In genomic region chr9:113707953-113708695, GRCh38 we compare ENCODE assay signal across 21 cellular contexts.
A peak's percentile ranks its signal among the peaks of the same experiment; 100 is the strongest.
DNase-seq lines count a peak whose midpoint lies in the region; ATAC-seq, FAIRE-seq and TF ChIP-seq lines count a peak whose summit lies in the region.
"Had no signal": no experiment of that assay in that cellular context is flagged by ENCODE, and none has a peak within 500 bp of the region (broad histone marks: within the 10 kb centered on the region; RNA-seq: fewer than 3 reads in every experiment).

No MANE protein-coding gene starts in this region.

- H3K9me3 ChIP-seq in WERI-Rb-1 (ENCODE audit: severe bottlenecking) (peaks cover 7% of the 10 kb centered on the region), pancreas (no peaks in the 10 kb centered on the region), osteoblast (ENCODE audit: low read depth, low read length) (no peaks in the 10 kb centered on the region)

- WGBS in pancreas, 2 donors, result 57 to 60% methylated on average over 8 of the region's 8 CpGs

- peaks cover 27 to 29% (median 27%) of the 10 kb centered on the region in 3 donors for H3K4me1 ChIP-seq in pancreas
- no peaks in the 10 kb centered on the region for H3K4me1 ChIP-seq in osteoblast (ENCODE audit: insufficient read depth, low read length)

- ATAC-seq in pancreas (peak; percentile 32 to 50 (median 46)), HG03108 (IDR thresholded peaks at IDR 0.05; ENCODE audit: unreplicated experiment) (no peak)

- no peak overlapping the region for H2AFZ ChIP-seq in osteoblast (ENCODE audit: low read length)

- H3K27ac ChIP-seq in WERI-Rb-1 (no peak overlapping the region), pancreas (peak overlapping the region in 3 of 4 donors; percentile 9 to 17 (median 10)), osteoblast (ENCODE audit: low read depth, low read length) (no peak overlapping the region)
- H3K27ac ChIP-seq: KMS-11 had no signal

- peaks cover 13% of the 10 kb centered on the region for H3K9me3 Mint-ChIP-seq in activated T-helper 2 cell treated with anti-CD3 and anti-CD28 coated beads, Interferon-gamma antibody, Interleukin-2, Interleukin-4, amounts not matched to agents 10 μg/mL and 5 μg/mL and 100 μg/mL, durations not matched to agents 14 hours and 24 hours and 36 hours

- H3K4me3 Mint-ChIP-seq in activated T-helper 2 cell treated with anti-CD3 and anti-CD28 coated beads, Interferon-gamma antibody, Interleukin-2, Interleukin-4, amounts not matched to agents 10 μg/mL and 5 μg/mL and 100 μg/mL, durations not matched to agents 14 hours and 24 hours and 36 hours (ENCODE audit: low read depth), result no peak overlapping the region
- H3K4me3 Mint-ChIP-seq: CD14-positive monocyte, HFFc6 had no signal

- no peak overlapping the region for H3K27ac Mint-ChIP-seq in activated T-helper 2 cell treated with anti-CD3 and anti-CD28 coated beads, Interferon-gamma antibody, Interleukin-2, Interleukin-4, amounts not matched to agents 10 μg/mL and 5 μg/mL and 100 μg/mL, durations not matched to agents 14 hours and 24 hours and 36 hours
- H3K27ac Mint-ChIP-seq: CD14-positive monocyte, HFFc6 had no signal

- peaks cover 2% of the 10 kb centered on the region for H3K27me3 Mint-ChIP-seq in activated T-helper 2 cell treated with anti-CD3 and anti-CD28 coated beads, Interferon-gamma antibody, Interleukin-2, Interleukin-4, amounts not matched to agents 10 μg/mL and 5 μg/mL and 100 μg/mL, durations not matched to agents 14 hours and 24 hours and 36 hours (ENCODE audit: low read depth)

- no peaks in the 10 kb centered on the region for H4K20me1 ChIP-seq in osteoblast (ENCODE audit: insufficient read depth, low read length)

- TF ChIP-seq CTCF in WERI-Rb-1 (IDR thresholded peaks at IDR 0.05; ENCODE audit: low read depth, low read length) (no peak), pancreas (IDR thresholded peaks at IDR 0.05) (no peak), osteoblast (IDR thresholded peaks at IDR 0.05; ENCODE audit: extremely low read depth, low read depth, low read length) (no peak)

- H3K79me2 ChIP-seq in osteoblast (ENCODE audit: insufficient read depth, low read length), result no peaks in the 10 kb centered on the region

- no peak overlapping the region for H3K4me2 ChIP-seq in osteoblast (ENCODE audit: insufficient read depth, low read length)
- H3K4me2 ChIP-seq: KMS-11 had no signal

- FAIRE-seq in pancreas (lab: Jason Lieb, UNC), result no peak

- H3K36me3 ChIP-seq in WERI-Rb-1, result no peaks in the 10 kb centered on the region
- no peaks in the 10 kb centered on the region for H3K36me3 ChIP-seq in pancreas
- no peaks in the 10 kb centered on the region for H3K36me3 ChIP-seq in osteoblast (ENCODE audit: insufficient read depth, low read length)
- H3K36me3 ChIP-seq: MG63 had no signal

- no peak overlapping the region for H3K4me3 ChIP-seq in WERI-Rb-1 (ENCODE audit: low read depth, low read length)
- H3K4me3 ChIP-seq in pancreas, result no peak overlapping the region
- no peak overlapping the region for H3K4me3 ChIP-seq in osteoblast (ENCODE audit: insufficient read depth, low read length)
- H3K4me3 ChIP-seq: MG63 had no signal

- H3K4me1 Mint-ChIP-seq in activated T-helper 2 cell treated with anti-CD3 and anti-CD28 coated beads, Interferon-gamma antibody, Interleukin-2, Interleukin-4, amounts not matched to agents 10 μg/mL and 5 μg/mL and 100 μg/mL, durations not matched to agents 14 hours and 24 hours and 36 hours (ENCODE audit: low read depth), result no peaks in the 10 kb centered on the region
- H3K4me1 Mint-ChIP-seq: CD14-positive monocyte had no signal

- intact Hi-C loops in pancreas (cut with DNase I), result no loop called here
- intact Hi-C loops in activated T-helper 2 cell treated with anti-CD3 and anti-CD28 coated beads, Interferon-gamma antibody, Interleukin-2, Interleukin-4, amounts not matched to agents 10 μg/mL and 5 μg/mL and 100 μg/mL, durations not matched to agents 14 hours and 24 hours and 36 hours (cut with micrococcal nuclease), result no loop called here

- no peaks in the 10 kb centered on the region for H3K36me3 Mint-ChIP-seq in activated T-helper 2 cell treated with anti-CD3 and anti-CD28 coated beads, Interferon-gamma antibody, Interleukin-2, Interleukin-4, amounts not matched to agents 10 μg/mL and 5 μg/mL and 100 μg/mL, durations not matched to agents 14 hours and 24 hours and 36 hours (ENCODE audit: low read depth)
- H3K36me3 Mint-ChIP-seq: CD14-positive monocyte had no signal

- H3K27me3 ChIP-seq in WERI-Rb-1 (ENCODE audit: insufficient read depth, low read depth, severe bottlenecking) (no peaks in the 10 kb centered on the region), pancreas (no peaks in the 10 kb centered on the region), osteoblast (ENCODE audit: insufficient read depth, low read length) (peaks cover 28% of the 10 kb centered on the region)
- H3K27me3 ChIP-seq: MG63 had no signal

- DNase-seq in LHCN-M2 (ENCODE audit: low read depth) (peak; percentile 24), WERI-Rb-1 (peak; percentile 4), islet precursor cell (peak; percentile 16), pancreas (peak in 2 of 6 donors; percentile 34 to 43), osteoblast (ENCODE audit: insufficient read length, low spot score, missing footprints) (no peak)
- DNase-seq in activated T-cell treated with anti-CD3 and anti-CD28 coated beads, Interleukin-2, amount 50 U/mL, for 1 hour, result no peak
- no peak for DNase-seq in activated T-helper 2 cell treated with anti-CD3 and anti-CD28 coated beads, Interferon-gamma antibody, Interleukin-2, Interleukin-4, amounts not matched to agents 10 μg/mL and 5 μg/mL and 100 μg/mL, durations not matched to agents 14 hours and 24 hours and 36 hours (ENCODE audit: low spot score)
- DNase-seq: ACHN, AML-193, COR-L47, EL, HFFc6, MG63, NCI-H1092, NCI-H1694, NCI-H345, NCI-H69, SHP77 treated with DMSO at 0.1 percent for 48 hours had no signal

Comparison
In these comparisons a context has a peak if more than half of its experiments do, and no peak if none do; other contexts are left out.
1. DNase-seq: peak in LHCN-M2 (single experiment), WERI-Rb-1 (single experiment) and islet precursor cell (single experiment); none in activated T-cell treated with anti-CD3 and anti-CD28 coated beads, Interleukin-2, amount 50 U/mL, for 1 hour (single experiment), activated T-helper 2 cell treated with anti-CD3 and anti-CD28 coated beads, Interferon-gamma antibody, Interleukin-2, Interleukin-4, amounts not matched to agents 10 μg/mL and 5 μg/mL and 100 μg/mL, durations not matched to agents 14 hours and 24 hours and 36 hours (single experiment) and osteoblast (single experiment).
2. H3K27ac ChIP-seq: peak in pancreas (3 of 4); none in WERI-Rb-1 (single experiment) and osteoblast (single experiment).